ENCODE assay signal across 10 cellular contexts in genomic region chr21:33760641-33761103, GRCh38.
DNase-seq lines count a peak whose midpoint lies in the region; ATAC-seq and TF ChIP-seq lines count a peak whose summit lies in the region.
"Had no signal": no experiment of that assay in that cellular context is flagged by ENCODE, and none has a peak within 500 bp of the region (broad histone marks: within the 10 kb centered on the region; RNA-seq: fewer than 3 reads in every experiment).

No MANE protein-coding gene starts in this region.

- no peak for ATAC-seq in GM18907 (IDR thresholded peaks at IDR 0.05; ENCODE audit: unreplicated experiment)
- no peak for ATAC-seq in HG02610 (IDR thresholded peaks at IDR 0.05; ENCODE audit: unreplicated experiment)
- no peak for ATAC-seq in GM18517 (IDR thresholded peaks at IDR 0.05; ENCODE audit: unreplicated experiment)

- H3K9me3 Mint-ChIP-seq in activated T-helper 1 cell treated with anti-CD3 and anti-CD28 coated beads, Interleukin-12 subunit alpha, Interleukin-12 subunit beta, Interleukin-2, Interleukin-4 antibody, amounts not matched to agents 30 ng/mL and 10 ng/mL and 1 ng/mL, durations not matched to agents 14 hours and 24 hours and 36 hours: no peaks in the 10 kb centered on the region

- H3K36me3 Mint-ChIP-seq in activated T-helper 1 cell treated with anti-CD3 and anti-CD28 coated beads, Interleukin-12 subunit alpha, Interleukin-12 subunit beta, Interleukin-2, Interleukin-4 antibody, amounts not matched to agents 30 ng/mL and 10 ng/mL and 1 ng/mL, durations not matched to agents 14 hours and 24 hours and 36 hours (ENCODE audit: low read depth): no peaks in the 10 kb centered on the region

- no peaks in the 10 kb centered on the region for H3K9me2 ChIP-seq in hepatocyte (replicated peaks; ENCODE audit: insufficient read depth)

- H3K4me3 Mint-ChIP-seq in activated T-helper 1 cell treated with anti-CD3 and anti-CD28 coated beads, Interleukin-12 subunit alpha, Interleukin-12 subunit beta, Interleukin-2, Interleukin-4 antibody, amounts not matched to agents 30 ng/mL and 10 ng/mL and 1 ng/mL, durations not matched to agents 14 hours and 24 hours and 36 hours: no peak overlapping the region

- no peak overlapping the region for H2AFZ ChIP-seq in hepatocyte

- H3K9me3 ChIP-seq in hepatocyte (ENCODE audit: low read depth) (no peaks in the 10 kb centered on the region), subcutaneous abdominal adipose tissue (ENCODE audit: control insufficient read depth in 5 of 5, low read length in 5 of 5) (no peaks in the 10 kb centered on the region)

- peak; percentile 64 for DNase-seq in H4 (ENCODE audit: low spot score)
- DNase-seq in amniotic epithelial cell (ENCODE audit: low read depth): peak; percentile 49
- no peak for DNase-seq in hepatocyte (ENCODE audit: low spot score)
- DNase-seq in activated T-helper 1 cell treated with anti-CD3 and anti-CD28 coated beads, Interleukin-12 subunit alpha, Interleukin-12 subunit beta, Interleukin-2, Interleukin-4 antibody, amounts not matched to agents 30 ng/mL and 10 ng/mL and 1 ng/mL, durations not matched to agents 14 hours and 24 hours and 36 hours (ENCODE audit: low spot score): no peak
- DNase-seq: NCI-H2107, T-helper 1 cell had no signal

- H3K27ac ChIP-seq in hepatocyte (peak overlapping the region; percentile 79), subcutaneous abdominal adipose tissue (ENCODE audit: low read depth, low read length) (peak overlapping the region; percentile 88)

- H3K4me1 ChIP-seq in hepatocyte (ENCODE audit: insufficient read depth) (peaks cover 10% of the 10 kb centered on the region), subcutaneous abdominal adipose tissue (ENCODE audit: control insufficient read depth in 5 of 5, insufficient read depth in 5 of 5, low read length in 5 of 5) (peaks cover 0 to 34% (median 28%) of the 10 kb centered on the region in 5 donors)

- H4K20me1 ChIP-seq in hepatocyte (ENCODE audit: insufficient read depth, poor library complexity, severe bottlenecking): no peaks in the 10 kb centered on the region

- TF ChIP-seq CTCF in hepatocyte (IDR thresholded peaks at IDR 0.05; ENCODE audit: poor library complexity): no peak

- intact Hi-C loops in activated T-helper 1 cell treated with anti-CD3 and anti-CD28 coated beads, Interleukin-12 subunit alpha, Interleukin-12 subunit beta, Interleukin-2, Interleukin-4 antibody, amounts not matched to agents 30 ng/mL and 10 ng/mL and 1 ng/mL, durations not matched to agents 14 hours and 24 hours and 36 hours (cut with micrococcal nuclease): no loop called here

- no peak overlapping the region for H3K27ac Mint-ChIP-seq in activated T-helper 1 cell treated with anti-CD3 and anti-CD28 coated beads, Interleukin-12 subunit alpha, Interleukin-12 subunit beta, Interleukin-2, Interleukin-4 antibody, amounts not matched to agents 30 ng/mL and 10 ng/mL and 1 ng/mL, durations not matched to agents 14 hours and 24 hours and 36 hours

- 67% methylated on average over 3 of the region's 3 CpGs for WGBS in hepatocyte (ENCODE audit: low lambda C conversion rate, missing lambda C conversion rate)

- no peaks in the 10 kb centered on the region for H3K4me1 Mint-ChIP-seq in activated T-helper 1 cell treated with anti-CD3 and anti-CD28 coated beads, Interleukin-12 subunit alpha, Interleukin-12 subunit beta, Interleukin-2, Interleukin-4 antibody, amounts not matched to agents 30 ng/mL and 10 ng/mL and 1 ng/mL, durations not matched to agents 14 hours and 24 hours and 36 hours (ENCODE audit: low read depth)

- H3K27me3 ChIP-seq in hepatocyte: no peaks in the 10 kb centered on the region
- no peaks in the 10 kb centered on the region for H3K27me3 ChIP-seq in subcutaneous abdominal adipose tissue (ENCODE audit: control insufficient read depth in 5 of 5, insufficient read depth in 4 of 5, low read length in 5 of 5)

- H3K9ac ChIP-seq in subcutaneous abdominal adipose tissue (ENCODE audit: low read length in 5 of 5): peak overlapping the region in 2 of 5 donors; percentile 6 to 66

- no peaks in the 10 kb centered on the region for H3K27me3 Mint-ChIP-seq in activated T-helper 1 cell treated with anti-CD3 and anti-CD28 coated beads, Interleukin-12 subunit alpha, Interleukin-12 subunit beta, Interleukin-2, Interleukin-4 antibody, amounts not matched to agents 30 ng/mL and 10 ng/mL and 1 ng/mL, durations not matched to agents 14 hours and 24 hours and 36 hours (ENCODE audit: insufficient read depth)

- H3K4me3 ChIP-seq in hepatocyte (no peak overlapping the region), subcutaneous abdominal adipose tissue (ENCODE audit: low read depth in 1 of 5, low read length in 5 of 5) (peak overlapping the region in 2 of 5 donors; percentile 45 to 50)

- H3K4me2 ChIP-seq in hepatocyte: no peak overlapping the region

- H3K36me3 ChIP-seq in hepatocyte (replicated peaks; ENCODE audit: insufficient read depth, low read depth): no peaks in the 10 kb centered on the region
- H3K36me3 ChIP-seq in subcutaneous abdominal adipose tissue (ENCODE audit: control insufficient read depth in 5 of 5, insufficient read depth in 5 of 5, low read length in 5 of 5): peaks cover 8 to 30% (median 21%) of the 10 kb centered on the region in 5 donors

- no peaks in the 10 kb centered on the region for H3K79me2 ChIP-seq in hepatocyte

Comparison
In these comparisons a context has a peak if more than half of its experiments do, and no peak if none do; other contexts are left out.
1. DNase-seq: peak in H4 (single experiment) and amniotic epithelial cell (single experiment); none in hepatocyte (single experiment) and activated T-helper 1 cell treated with anti-CD3 and anti-CD28 coated beads, Interleukin-12 subunit alpha, Interleukin-12 subunit beta, Interleukin-2, Interleukin-4 antibody, amounts not matched to agents 30 ng/mL and 10 ng/mL and 1 ng/mL, durations not matched to agents 14 hours and 24 hours and 36 hours (single experiment).